ENCODE assay signal across 1 cellular context in the genomic region with DNA sequence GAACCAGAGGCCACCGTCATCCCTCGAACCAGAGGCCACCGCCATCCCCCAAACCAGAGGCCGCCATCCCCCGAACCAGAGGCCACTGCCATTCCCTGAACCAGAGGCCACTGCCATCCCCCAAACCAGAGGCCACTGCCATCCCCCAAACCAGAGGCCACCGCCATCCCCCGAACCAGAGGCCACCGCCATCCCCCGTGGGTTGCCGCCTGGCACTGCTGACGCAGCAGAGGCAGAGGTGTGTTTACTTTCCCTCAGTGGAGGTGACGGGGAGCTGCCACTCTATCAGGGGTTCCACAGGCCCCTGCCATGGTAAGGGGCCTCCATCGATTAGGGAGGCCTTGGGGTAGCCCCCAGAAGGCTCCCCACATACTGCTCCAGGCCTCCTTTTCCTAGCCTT.
TF ChIP-seq lines count a peak whose summit lies in the region.

No MANE protein-coding gene starts in this region.

TF ChIP-seq in SK-N-SH treated with all-trans-retinoic acid at 6 μM for 48 hours, 23 proteins besides CTCF, POLR2A, EP300 and RAD21 (continued from another document):
- TF ChIP-seq, protein P1, sequence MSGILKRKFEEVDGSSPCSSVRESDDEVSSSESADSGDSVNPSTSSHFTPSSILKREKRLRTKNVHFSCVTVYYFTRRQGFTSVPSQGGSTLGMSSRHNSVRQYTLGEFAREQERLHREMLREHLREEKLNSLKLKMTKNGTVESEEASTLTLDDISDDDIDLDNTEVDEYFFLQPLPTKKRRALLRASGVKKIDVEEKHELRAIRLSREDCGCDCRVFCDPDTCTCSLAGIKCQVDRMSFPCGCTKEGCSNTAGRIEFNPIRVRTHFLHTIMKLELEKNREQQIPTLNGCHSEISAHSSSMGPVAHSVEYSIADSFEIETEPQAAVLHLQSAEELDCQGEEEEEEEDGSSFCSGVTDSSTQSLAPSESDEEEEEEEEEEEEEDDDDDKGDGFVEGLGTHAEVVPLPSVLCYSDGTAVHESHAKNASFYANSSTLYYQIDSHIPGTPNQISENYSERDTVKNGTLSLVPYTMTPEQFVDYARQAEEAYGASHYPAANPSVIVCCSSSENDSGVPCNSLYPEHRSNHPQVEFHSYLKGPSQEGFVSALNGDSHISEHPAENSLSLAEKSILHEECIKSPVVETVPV (CRISPR knock-in tag; IDR thresholded peaks at IDR 0.05), result no peak
- TF ChIP-seq CSDC2 (CRISPR knock-in tag; IDR thresholded peaks at IDR 0.05), result no peak
- TF ChIP-seq RARB (CRISPR knock-in tag; IDR thresholded peaks at IDR 0.05), result no peak
- no peak for TF ChIP-seq PPARA (CRISPR knock-in tag; IDR thresholded peaks at IDR 0.05; ENCODE audit: borderline replicate concordance)
- no peak for TF ChIP-seq ZFP3 (CRISPR knock-in tag; IDR thresholded peaks at IDR 0.05)
- TF ChIP-seq OSR1 (CRISPR knock-in tag; IDR thresholded peaks at IDR 0.05), result no peak
- TF ChIP-seq, protein P2, sequence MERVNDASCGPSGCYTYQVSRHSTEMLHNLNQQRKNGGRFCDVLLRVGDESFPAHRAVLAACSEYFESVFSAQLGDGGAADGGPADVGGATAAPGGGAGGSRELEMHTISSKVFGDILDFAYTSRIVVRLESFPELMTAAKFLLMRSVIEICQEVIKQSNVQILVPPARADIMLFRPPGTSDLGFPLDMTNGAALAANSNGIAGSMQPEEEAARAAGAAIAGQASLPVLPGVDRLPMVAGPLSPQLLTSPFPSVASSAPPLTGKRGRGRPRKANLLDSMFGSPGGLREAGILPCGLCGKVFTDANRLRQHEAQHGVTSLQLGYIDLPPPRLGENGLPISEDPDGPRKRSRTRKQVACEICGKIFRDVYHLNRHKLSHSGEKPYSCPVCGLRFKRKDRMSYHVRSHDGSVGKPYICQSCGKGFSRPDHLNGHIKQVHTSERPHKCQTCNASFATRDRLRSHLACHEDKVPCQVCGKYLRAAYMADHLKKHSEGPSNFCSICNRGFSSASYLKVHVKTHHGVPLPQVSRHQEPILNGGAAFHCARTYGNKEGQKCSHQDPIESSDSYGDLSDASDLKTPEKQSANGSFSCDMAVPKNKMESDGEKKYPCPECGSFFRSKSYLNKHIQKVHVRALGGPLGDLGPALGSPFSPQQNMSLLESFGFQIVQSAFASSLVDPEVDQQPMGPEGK (CRISPR knock-in tag; IDR thresholded peaks at IDR 0.05; ENCODE audit: borderline replicate concordance), result no peak
- TF ChIP-seq ISL1 (CRISPR knock-in tag; IDR thresholded peaks at IDR 0.05), result no peak
- no peak for TF ChIP-seq TOX (CRISPR knock-in tag; IDR thresholded peaks at IDR 0.05; ENCODE audit: borderline replicate concordance)
- TF ChIP-seq TCF4 (CRISPR knock-in tag; IDR thresholded peaks at IDR 0.05; ENCODE audit: borderline replicate concordance), result no peak
- TF ChIP-seq ZFP30 (CRISPR knock-in tag; IDR thresholded peaks at IDR 0.05), result no peak
